17 cellular contexts compared by ENCODE assay signal in the genomic region with DNA sequence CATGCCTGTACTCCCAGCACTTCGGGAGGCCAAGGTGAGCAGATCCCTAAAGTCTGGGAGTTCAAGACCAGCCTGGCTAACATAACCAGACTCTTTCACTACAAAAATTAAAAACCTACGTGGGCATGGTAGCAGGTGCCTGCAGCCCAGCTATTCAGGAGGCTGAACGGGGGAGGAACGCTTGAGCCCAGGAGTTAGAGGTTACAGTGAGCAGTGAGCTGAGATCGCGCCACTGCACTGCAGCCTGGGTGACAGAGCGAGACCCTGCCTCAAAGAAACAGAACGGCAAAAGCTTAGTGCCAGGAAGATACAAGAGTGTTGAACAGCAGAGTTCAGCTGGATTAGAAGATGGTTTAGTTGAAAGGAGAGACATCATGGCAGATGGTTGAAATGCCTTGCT. TPM values are rescaled to one million over a fixed set of nuclear protein-coding genes. Genes with fewer than 3 reads are reported as not detected.
DNase-seq lines count a peak whose midpoint lies in the region; ATAC-seq and TF ChIP-seq lines count a peak whose summit lies in the region.
"Had no signal": no experiment of that assay in that cellular context is flagged by ENCODE, and none has a peak within 500 bp of the region (broad histone marks: within the 10 kb centered on the region; RNA-seq: fewer than 3 reads in every experiment).

No MANE protein-coding gene starts in this region.

- peak overlapping the region in 1 of 2 experiments; percentile 42 for H3K23ac ChIP-seq in mesenchymal stem cell (ENCODE audit: low read length in 2 of 2)

- peaks cover 10% of the 10 kb centered on the region; the same call in 1 of the 2 replicates for H3F3A ChIP-seq in GM23338 (replicated peaks; ENCODE audit: low read depth)

- intact Hi-C loops in thyroid gland (cut with DNase I) = no loop called here
- intact Hi-C loops in activated T-helper 2 cell treated with anti-CD3 and anti-CD28 coated beads, Interferon-gamma antibody, Interleukin-2, Interleukin-4, amounts not matched to agents 10 μg/mL and 5 μg/mL and 100 μg/mL, durations not matched to agents 14 hours and 24 hours and 36 hours (cut with micrococcal nuclease) = no loop called here

- peak overlapping the region; percentile 70 to 72 for H3K18ac ChIP-seq in mesenchymal stem cell (ENCODE audit: low read depth in 1 of 2, low read length in 2 of 2)

- H3K14ac ChIP-seq in mesenchymal stem cell (ENCODE audit: low read length in 2 of 2) = peak overlapping the region in 1 of 2 experiments; percentile 77

- no peaks in the 10 kb centered on the region; the same call in 1 of the 2 replicates for H4K20me1 ChIP-seq in GM23338 (replicated peaks; ENCODE audit: insufficient read depth)

- peak overlapping the region; percentile 79 for H4K8ac ChIP-seq in mesenchymal stem cell (ENCODE audit: low read length)

- 0 out of 3 replicates have a peak, but pooled peaks have one; percentile 14 for ATAC-seq in GM23338

- peaks cover 8% of the 10 kb centered on the region for H3K9me3 ChIP-seq in mesenchymal stem cell (ENCODE audit: control insufficient read depth, low read length)
- no peaks in the 10 kb centered on the region for H3K9me3 ChIP-seq in thyroid gland

- H2AFZ ChIP-seq in GM23338 = no peak overlapping the region
- H2AFZ ChIP-seq in mesenchymal stem cell (ENCODE audit: low read depth, low read length) = no peak overlapping the region

- H3K36me3 Mint-ChIP-seq in GM23338 (ENCODE audit: low read depth) = peaks cover 38% of the 10 kb centered on the region
- H3K36me3 Mint-ChIP-seq in brain = peaks cover 75% of the 10 kb centered on the region
- H3K36me3 Mint-ChIP-seq in activated T-helper 2 cell treated with anti-CD3 and anti-CD28 coated beads, Interferon-gamma antibody, Interleukin-2, Interleukin-4, amounts not matched to agents 10 μg/mL and 5 μg/mL and 100 μg/mL, durations not matched to agents 14 hours and 24 hours and 36 hours (ENCODE audit: low read depth) = no peaks in the 10 kb centered on the region
- H3K36me3 Mint-ChIP-seq: CD4-positive, CD25-positive, alpha-beta regulatory T cell had no signal

- peak overlapping the region; percentile 38 to 95 for H2BK12ac ChIP-seq in mesenchymal stem cell (ENCODE audit: low read length in 2 of 2)

- no peaks in the 10 kb centered on the region for H3K27me3 ChIP-seq in GM23338 (ENCODE audit: insufficient read depth)
- no peaks in the 10 kb centered on the region for H3K27me3 ChIP-seq in mesenchymal stem cell (ENCODE audit: control insufficient read depth in 1 of 2, insufficient read depth in 1 of 2, low read length in 2 of 2)
- no peaks in the 10 kb centered on the region for H3K27me3 ChIP-seq in thyroid gland

- no peak overlapping the region for H3K9ac ChIP-seq in mesenchymal stem cell (ENCODE audit: low read length)
- H3K9ac ChIP-seq: SK-N-SH had no signal

- no peak overlapping the region for H2BK15ac ChIP-seq in mesenchymal stem cell (ENCODE audit: low read depth, poor library complexity, severe bottlenecking)

- no peaks in the 10 kb centered on the region for H3K9me2 ChIP-seq in GM23338 (ENCODE audit: insufficient read depth)
- H3K9me2 ChIP-seq: SK-N-SH had no signal

- H3K36me3 ChIP-seq in GM23338 (ENCODE audit: insufficient read depth) = no peaks in the 10 kb centered on the region
- peaks cover 0 to 6% of the 10 kb centered on the region in 2 experiments for H3K36me3 ChIP-seq in mesenchymal stem cell (ENCODE audit: control insufficient read depth in 1 of 2, insufficient read depth in 2 of 2, low read depth in 1 of 2, low read length in 2 of 2)
- no peaks in the 10 kb centered on the region for H3K36me3 ChIP-seq in thyroid gland

- peaks cover 41% of the 10 kb centered on the region for H3K4me1 Mint-ChIP-seq in GM23338
- H3K4me1 Mint-ChIP-seq in brain = peaks cover 35% of the 10 kb centered on the region
- H3K4me1 Mint-ChIP-seq in activated T-helper 2 cell treated with anti-CD3 and anti-CD28 coated beads, Interferon-gamma antibody, Interleukin-2, Interleukin-4, amounts not matched to agents 10 μg/mL and 5 μg/mL and 100 μg/mL, durations not matched to agents 14 hours and 24 hours and 36 hours (ENCODE audit: low read depth) = no peaks in the 10 kb centered on the region
- H3K4me1 Mint-ChIP-seq: CD4-positive, CD25-positive, alpha-beta regulatory T cell had no signal

- no peak overlapping the region for H2BK5ac ChIP-seq in mesenchymal stem cell (ENCODE audit: low read depth, low read length, poor library complexity, severe bottlenecking)

- H4K91ac ChIP-seq in mesenchymal stem cell (ENCODE audit: low read length) = no peak overlapping the region

- peaks cover 77% of the 10 kb centered on the region for H3K79me2 ChIP-seq in GM23338 (replicated peaks; ENCODE audit: insufficient read depth)

- H3K27me3 Mint-ChIP-seq in GM23338 (ENCODE audit: insufficient read depth, low read depth, poor library complexity) (no peaks in the 10 kb centered on the region), brain (peaks cover 4% of the 10 kb centered on the region)
- no peaks in the 10 kb centered on the region for H3K27me3 Mint-ChIP-seq in activated T-helper 2 cell treated with anti-CD3 and anti-CD28 coated beads, Interferon-gamma antibody, Interleukin-2, Interleukin-4, amounts not matched to agents 10 μg/mL and 5 μg/mL and 100 μg/mL, durations not matched to agents 14 hours and 24 hours and 36 hours (ENCODE audit: low read depth)

- H3K4me3 ChIP-seq in GM23338 (peak overlapping the region; percentile 49), mesenchymal stem cell (ENCODE audit: insufficient read depth in 1 of 2, low read depth in 1 of 2, low read length in 2 of 2) (no peak overlapping the region), thyroid gland (replicated peaks in 1 of 3) (no peak overlapping the region)

- no peak for TF ChIP-seq CTCF in GM23338 (conservative IDR thresholded peaks at IDR 0.05; ENCODE audit: low read depth in 2 of 2)
- TF ChIP-seq CTCF in brain (conservative IDR thresholded peaks at IDR 0.05) = no peak
- TF ChIP-seq CTCF in thyroid gland (IDR thresholded peaks at IDR 0.05) = no peak

- H2BK120ac ChIP-seq in mesenchymal stem cell (ENCODE audit: low read depth, low read length) = no peak overlapping the region

- peak overlapping the region; percentile 62 for H3K4me3 Mint-ChIP-seq in GM23338
- H3K4me3 Mint-ChIP-seq in brain = no peak overlapping the region
- H3K4me3 Mint-ChIP-seq in activated T-helper 2 cell treated with anti-CD3 and anti-CD28 coated beads, Interferon-gamma antibody, Interleukin-2, Interleukin-4, amounts not matched to agents 10 μg/mL and 5 μg/mL and 100 μg/mL, durations not matched to agents 14 hours and 24 hours and 36 hours (ENCODE audit: low read depth) = no peak overlapping the region
- H3K4me3 Mint-ChIP-seq: CD4-positive, CD25-positive, alpha-beta regulatory T cell had no signal

- 96% methylated on average over 8 of the region's 8 CpGs for WGBS in mesenchymal stem cell
- WGBS in thyroid gland, 2 donors = 82 to 84% methylated on average over 8 of the region's 8 CpGs

- H3K27ac Mint-ChIP-seq in GM23338 (peak overlapping the region; percentile 66), brain (peak overlapping the region in 4 of 5 experiments; percentile 12 to 49 (median 24))
- H3K27ac Mint-ChIP-seq in activated T-helper 2 cell treated with anti-CD3 and anti-CD28 coated beads, Interferon-gamma antibody, Interleukin-2, Interleukin-4, amounts not matched to agents 10 μg/mL and 5 μg/mL and 100 μg/mL, durations not matched to agents 14 hours and 24 hours and 36 hours = no peak overlapping the region
- H3K27ac Mint-ChIP-seq: CD4-positive, CD25-positive, alpha-beta regulatory T cell had no signal

- H3K4me1 ChIP-seq in GM23338 (ENCODE audit: insufficient read depth) (peaks cover 43% of the 10 kb centered on the region), mesenchymal stem cell (ENCODE audit: control insufficient read depth, insufficient read depth, low read depth, low read length) (peaks cover 13% of the 10 kb centered on the region), thyroid gland (peaks cover 33 to 37% of the 10 kb centered on the region in 2 donors)

- H3K27ac ChIP-seq in GM23338 (ENCODE audit: low read depth) = peak overlapping the region; percentile 97
- H3K27ac ChIP-seq in mesenchymal stem cell (ENCODE audit: low read length, poor library complexity, severe bottlenecking) = no peak overlapping the region
- H3K27ac ChIP-seq in thyroid gland = peak overlapping the region in 2 of 3 donors; percentile 20 to 34

- TF ChIP-seq POLR2A in thyroid gland (IDR thresholded peaks at IDR 0.05) = no peak

- H3K9me3 Mint-ChIP-seq in GM23338 (peaks cover 25% of the 10 kb centered on the region), brain (peaks cover 27 to 51% (median 40%) of the 10 kb centered on the region in 5 experiments)
- peaks cover 4% of the 10 kb centered on the region for H3K9me3 Mint-ChIP-seq in activated T-helper 2 cell treated with anti-CD3 and anti-CD28 coated beads, Interferon-gamma antibody, Interleukin-2, Interleukin-4, amounts not matched to agents 10 μg/mL and 5 μg/mL and 100 μg/mL, durations not matched to agents 14 hours and 24 hours and 36 hours

- H3K79me1 ChIP-seq in mesenchymal stem cell (replicated peaks; ENCODE audit: low read length, poor library complexity, severe bottlenecking) = peaks cover 14% of the 10 kb centered on the region

- H3K4me2 ChIP-seq in GM23338 = peak overlapping the region; percentile 73
- H3K4me2 ChIP-seq in mesenchymal stem cell (ENCODE audit: low read length, poor library complexity, severe bottlenecking) = no peak overlapping the region
- H3K4me2 ChIP-seq: SK-N-SH had no signal

- DNase-seq in GM23338 (ENCODE audit: low spot score) = no peak
- no peak for DNase-seq in mesenchymal stem cell
- DNase-seq in thyroid gland = peak in 1 of 2 donors; percentile 27
- DNase-seq in activated T-helper 2 cell treated with anti-CD3 and anti-CD28 coated beads, Interferon-gamma antibody, Interleukin-2, Interleukin-4, amounts not matched to agents 10 μg/mL and 5 μg/mL and 100 μg/mL, durations not matched to agents 14 hours and 24 hours and 36 hours (ENCODE audit: low spot score) = no peak
- no peak for DNase-seq in NCI-H146 (lab: John Stamatoyannopoulos, UW)
- DNase-seq in islet precursor cell = no peak
- DNase-seq: CD4-positive, CD25-positive, alpha-beta regulatory T cell; DMS53; NCI-H1105 treated with DMSO at 0.1 percent for 48 hours; NCI-H187 treated with DMSO at 0.1 percent for 48 hours; NCI-H69; NK-92 treated with Interleukin-12 subunit alpha and Interleukin-12 subunit beta, amount 100 ng/mL, for 24 hours; SHP77; SK-N-SH had no signal

- H3K4ac ChIP-seq in mesenchymal stem cell (ENCODE audit: low read depth in 1 of 2, low read length in 2 of 2) = peak overlapping the region; percentile 67 to 69

- peak overlapping the region; percentile 78 for H2AK5ac ChIP-seq in mesenchymal stem cell (ENCODE audit: low read length, severe bottlenecking)

RNA-seq across cellular contexts. Expression of a gene that starts 24.1 kb away (rescaled TPM):
- total RNA-seq in GM23338 (2014; rRNA removed; shearing (Covaris generic)) = not detected in 2 replicates
- 0.19 and 0.21 TPM in 2 replicates for polyA plus RNA-seq in GM23338 (2016; fragmentation: Nextera tagmentation; extraction: Ambion mirVana)
- not detected for polyA plus RNA-seq in brain (ENCODE audit: insufficient read depth, low read depth, low replicate concordance)
- not detected for polyA plus RNA-seq in mesenchymal stem cell (2013, experiment 1 of 2)
- polyA plus RNA-seq in mesenchymal stem cell (2013, experiment 2 of 2) = not detected
- total RNA-seq in thyroid gland = not detected
- total RNA-seq in activated T-helper 2 cell treated with anti-CD3 and anti-CD28 coated beads, Interferon-gamma antibody, Interleukin-2, Interleukin-4, amounts not matched to agents 10 μg/mL and 5 μg/mL and 100 μg/mL, durations not matched to agents 14 hours and 24 hours and 36 hours = not detected in 2 replicates
- total RNA-seq: CD4-positive, CD25-positive, alpha-beta regulatory T cell; LHCN-M2; OCI-LY7 had no signal
- polyA plus RNA-seq: CD4-positive, CD25-positive, alpha-beta regulatory T cell; SK-N-SH had no signal

RNA-seq across cellular contexts. Expression of a gene that starts 58.3 kb away (rescaled TPM):
- 82.5 and 105 TPM in 2 replicates for total RNA-seq in GM23338 (2014; rRNA removed; shearing (Covaris generic))
- polyA plus RNA-seq in GM23338 (2016; fragmentation: Nextera tagmentation; extraction: Ambion mirVana) (53.6 and 59.3 TPM in 2 replicates), brain (ENCODE audit: insufficient read depth, low read depth, low replicate concordance) (86.6 TPM)
- 266 TPM for polyA plus RNA-seq in mesenchymal stem cell (2013, experiment 1 of 2)
- 270 TPM for polyA plus RNA-seq in mesenchymal stem cell (2013, experiment 2 of 2)
- total RNA-seq in thyroid gland = 100 to 1,000 TPM; 103 to 172 (median 129) TPM
- 0.55 and 0.89 TPM in 2 replicates for total RNA-seq in activated T-helper 2 cell treated with anti-CD3 and anti-CD28 coated beads, Interferon-gamma antibody, Interleukin-2, Interleukin-4, amounts not matched to agents 10 μg/mL and 5 μg/mL and 100 μg/mL, durations not matched to agents 14 hours and 24 hours and 36 hours
- total RNA-seq: OCI-LY7 had no signal

Comparison
In these comparisons a context has a peak if more than half of its experiments do, and no peak if none do; other contexts are left out.
1. RNA of a gene that starts 58.3 kb away (total RNA-seq): 103 to 172 TPM in thyroid gland and 82.5 to 105 TPM in GM23338; 0.55 to 0.89 TPM in activated T-helper 2 cell treated with anti-CD3 and anti-CD28 coated beads, Interferon-gamma antibody, Interleukin-2, Interleukin-4, amounts not matched to agents 10 μg/mL and 5 μg/mL and 100 μg/mL, durations not matched to agents 14 hours and 24 hours and 36 hours; every median in the first group is over 10 times any median in the second.